2 cellular contexts compared by ENCODE assay signal in genomic region chr1:187641015-187641414, GRCh38.
TF ChIP-seq lines count a peak whose summit lies in the region.

No MANE protein-coding gene starts in this region.

TF ChIP-seq in IMR-90, 13 proteins besides CTCF, POLR2A, EP300 and RAD21:
- no peak for TF ChIP-seq CEBPB (IDR thresholded peaks at IDR 0.05; ENCODE audit: low read depth, low read length)
- TF ChIP-seq NFE2L2 (IDR thresholded peaks at IDR 0.05; ENCODE audit: low read depth, low read length), result no peak
- TF ChIP-seq SMC3 (IDR thresholded peaks at IDR 0.05; ENCODE audit: low read depth, low read length), result no peak
- TF ChIP-seq MAZ (IDR thresholded peaks at IDR 0.05; ENCODE audit: borderline replicate concordance, low read depth, low read length), result no peak
- TF ChIP-seq RCOR1 (IDR thresholded peaks at IDR 0.05; ENCODE audit: insufficient replicate concordance, low read length), result no peak

TF ChIP-seq in SK-N-SH, 30 proteins besides CTCF, POLR2A, EP300 and RAD21:
- TF ChIP-seq REST (IDR thresholded peaks at IDR 0.05; ENCODE audit: low read depth, low read length) (no peak), EZH2phosphoT487 (IDR thresholded peaks at IDR 0.05; ENCODE audit: borderline replicate concordance, low read depth) (no peak), TEAD4 (IDR thresholded peaks at IDR 0.05; ENCODE audit: borderline replicate concordance, insufficient read depth) (no peak)
